Comparison of ENCODE assay signal across 8 cellular contexts in genomic region chr1:117059334-117059677, GRCh38. TPM values are rescaled to one million over a fixed set of nuclear protein-coding genes. Genes with fewer than 3 reads are reported as not detected.
DNase-seq lines count a peak whose midpoint lies in the region; ATAC-seq, FAIRE-seq and TF ChIP-seq lines count a peak whose summit lies in the region.

No MANE protein-coding gene starts in this region.

- ATAC-seq in GM21723 (IDR thresholded peaks at IDR 0.05; ENCODE audit: unreplicated experiment) (peak; percentile 43), HepG2 (peak; percentile 64)

- DNase-seq in GDM1 (lab: John Stamatoyannopoulos, UW) (peak; percentile 72), Kasumi-1 (lab: John Stamatoyannopoulos, UW) (peak; percentile 70), HepG2 (ENCODE audit: low spot score) (peak; percentile 24), EL (no peak)
- peak; percentile 76 for DNase-seq in T-helper 2 cell treated with Interferon-gamma antibody and Interleukin-4, amounts not matched to agents 5 μg/mL and 100 μg/mL, for 36 hours (ENCODE audit: low spot score)
- peak; percentile 49 for DNase-seq in stimulated activated CD8-positive, alpha-beta memory T cell treated with anti-CD3 and anti-CD28 coated beads, Interleukin-4, amount 100 ng/mL, for 24 hours (ENCODE audit: low read depth)

- TF ChIP-seq CTCF in brain (conservative IDR thresholded peaks at IDR 0.05) (no peak), HepG2 (CRISPR knock-in tag; IDR thresholded peaks at IDR 0.05) (no peak)

- CTCF ChIA-PET in HepG2 (lab: Yijun Ruan, JAX; ENCODE audit: low intra/inter-chr PET ratio, low total read pairs), result no interaction called here

- no peaks in the 10 kb centered on the region; a peak in 1 of 5 replicates for H3K27me3 ChIP-seq in HepG2 (ENCODE audit: control insufficient read depth in 1 of 2, insufficient read depth in 2 of 2, low read length in 2 of 2)

- peaks cover 37% of the 10 kb centered on the region for H3K36me3 Mint-ChIP-seq in T-helper 2 cell treated with Interferon-gamma antibody and Interleukin-4, amounts not matched to agents 5 μg/mL and 100 μg/mL, for 36 hours (ENCODE audit: low read depth)
- no peaks in the 10 kb centered on the region for H3K36me3 Mint-ChIP-seq in brain

- BruUV-seq in HepG2 (replicated peaks; lab: Mats Ljungman, UMichigan), result no TSS peak

- H2AFZ ChIP-seq in HepG2 (ENCODE audit: low read length), result peak overlapping the region; percentile 18

- 0 out of 4 replicates have a peak, but pooled peaks of 1 of the 2 experiments have one; percentile 63 for TF ChIP-seq POLR2A in HepG2 (IDR thresholded peaks at IDR 0.05; ENCODE audit: insufficient read depth in 1 of 2, low read depth in 2 of 2, low read length in 2 of 2)

- no peaks in the 10 kb centered on the region for H3K79me2 ChIP-seq in HepG2 (ENCODE audit: insufficient read depth, low read length)

- no peak for FAIRE-seq in HepG2 (lab: Jason Lieb, UNC)

- H4K20me1 ChIP-seq in HepG2 (ENCODE audit: insufficient read depth, low read length), result no peaks in the 10 kb centered on the region

- TF ChIP-seq RAD21 in HepG2 (CRISPR knock-in tag; IDR thresholded peaks at IDR 0.05), result no peak

- TF ChIP-seq EP300 in HepG2 (IDR thresholded peaks at IDR 0.05; ENCODE audit: low read depth in 2 of 2, low read length in 2 of 2) (no peak), HepG2 (CRISPR knock-in tag; IDR thresholded peaks at IDR 0.05; ENCODE audit: borderline replicate concordance) (no peak)

- POLR2A ChIA-PET in HepG2 (lab: Yijun Ruan, JAX), result no interaction called here

- peaks cover 23% of the 10 kb centered on the region for H3K4me1 ChIP-seq in HepG2 (ENCODE audit: insufficient read depth, low read length)

- peak overlapping the region; percentile 84 for H3K4me2 ChIP-seq in HepG2 (ENCODE audit: low read depth, low read length)

- peak overlapping the region; percentile 75 to 90 (median 80) for H3K4me3 ChIP-seq in HepG2 (replicated peaks in 1 of 3; ENCODE audit: insufficient read depth in 1 of 3, low read depth in 2 of 3, low read length in 3 of 3)

- H3K9me3 ChIP-seq in HepG2 (ENCODE audit: low read length), result no peaks in the 10 kb centered on the region

- H3K9me3 Mint-ChIP-seq in T-helper 2 cell treated with Interferon-gamma antibody and Interleukin-4, amounts not matched to agents 5 μg/mL and 100 μg/mL, for 36 hours, result no peaks in the 10 kb centered on the region
- no peaks in the 10 kb centered on the region for H3K9me3 Mint-ChIP-seq in brain

- in situ Hi-C loops in HepG2 (cut with HindIII; ENCODE audit: extremely low pct_ligation_motif_present, low pct_unique_long_range_greater_than_20kb), result loop anchor here (5.0 to 10.0 kb wide), 2 partner anchors 322 to 475 kb away; no protein-coding TSS in a partner anchor

- 0% methylated on average over 9 of the region's 18 CpGs for WGBS in HepG2 (ENCODE audit: low lambda C conversion rate)

- H3K27ac Mint-ChIP-seq in T-helper 2 cell treated with Interferon-gamma antibody and Interleukin-4, amounts not matched to agents 5 μg/mL and 100 μg/mL, for 36 hours, result no peak overlapping the region
- H3K27ac Mint-ChIP-seq in brain, result peak overlapping the region in 3 of 5 experiments; percentile 48 to 79 (median 61)

- peak overlapping the region; percentile 79 for H3K27ac ChIP-seq in HepG2 (ENCODE audit: extremely low read length, insufficient read depth, low read length)

- H3K4me3 Mint-ChIP-seq in T-helper 2 cell treated with Interferon-gamma antibody and Interleukin-4, amounts not matched to agents 5 μg/mL and 100 μg/mL, for 36 hours, result no peak overlapping the region
- H3K4me3 Mint-ChIP-seq in brain, result no peak overlapping the region

- no peaks in the 10 kb centered on the region; a peak in 2 of 5 replicates for H3K36me3 ChIP-seq in HepG2 (replicated peaks in 1 of 2; ENCODE audit: control insufficient read depth in 1 of 2, insufficient read depth in 2 of 2, low read length in 2 of 2)

- no peaks in the 10 kb centered on the region for H3K27me3 Mint-ChIP-seq in T-helper 2 cell treated with Interferon-gamma antibody and Interleukin-4, amounts not matched to agents 5 μg/mL and 100 μg/mL, for 36 hours (ENCODE audit: low read depth)
- no peaks in the 10 kb centered on the region for H3K27me3 Mint-ChIP-seq in brain

- H3K9ac ChIP-seq in HepG2 (ENCODE audit: insufficient read depth, low read depth, low read length), result peak overlapping the region; percentile 71

- H3K4me1 Mint-ChIP-seq in T-helper 2 cell treated with Interferon-gamma antibody and Interleukin-4, amounts not matched to agents 5 μg/mL and 100 μg/mL, for 36 hours (ENCODE audit: low read depth), result peaks cover 53% of the 10 kb centered on the region
- peaks cover 35% of the 10 kb centered on the region for H3K4me1 Mint-ChIP-seq in brain

- intact Hi-C loops in HepG2 (cut with micrococcal nuclease; ENCODE audit: unreplicated experiment), result loop anchor here (10.0 kb wide), 1 partner anchor 245 kb away; no protein-coding TSS in a partner anchor

TF ChIP-seq in HepG2, 621 proteins besides CTCF, POLR2A, EP300 and RAD21 (continues in another document):
- TF ChIP-seq PLSCR1 (CRISPR knock-in tag; IDR thresholded peaks at IDR 0.05; ENCODE audit: borderline replicate concordance) (no peak), DMAP1 (CRISPR knock-in tag; IDR thresholded peaks at IDR 0.05) (peak; percentile 63; the same call in 1 of the 2 replicates), DRAP1 (CRISPR knock-in tag; IDR thresholded peaks at IDR 0.05) (no peak)

RNA-seq across cellular contexts. Expression of gene TTF2, which starts 0.8 kb away (rescaled TPM):
- polyA plus RNA-seq in brain (ENCODE audit: insufficient read depth, low read depth, low replicate concordance), result 8.4 TPM
- total RNA-seq in HepG2 (2016; rRNA removed; fragmentation: Illumina TruSeq; extraction: Trizol), result 48.9 and 58.0 TPM in 2 replicates
- total RNA-seq in HepG2 (2016; cell fraction: cytosol; rRNA removed; fragmentation: Illumina TruSeq; extraction: Trizol; ENCODE audit: low read depth), result 3.5 and 4.8 TPM in 2 replicates
- total RNA-seq in HepG2 (2016; cell fraction: insoluble cytoplasmic fraction; rRNA removed; fragmentation: Illumina TruSeq; extraction: Trizol), result 45.2 and 56.7 TPM in 2 replicates
- total RNA-seq in HepG2 (2016; cell fraction: membrane; rRNA removed; fragmentation: Illumina TruSeq; extraction: Trizol), result 6.4 and 10.0 TPM in 2 replicates
- 60.7 and 62.4 TPM in 2 replicates for total RNA-seq in HepG2 (2016; cell fraction: nucleus; rRNA removed; fragmentation: Illumina TruSeq; extraction: Trizol)
- 12.7 and 12.8 TPM in 2 replicates for polyA plus RNA-seq in HepG2 (2011; rRNA removed)
- 6.0 and 7.1 TPM in 2 replicates for polyA plus RNA-seq in HepG2 (2011; cell fraction: cytosol; rRNA removed)
- 17.3 and 19.0 TPM in 2 replicates for polyA plus RNA-seq in HepG2 (2011; cell fraction: nucleus; rRNA removed)
- 8.6 and 12.6 TPM in 2 replicates for polyA plus RNA-seq in HepG2 (2012)
- polyA plus RNA-seq in HepG2 (2016; cell fraction: cytosol; fragmentation: Illumina TruSeq; extraction: Trizol; ENCODE audit: low read depth), result 1.1 and 1.5 TPM in 2 replicates
- 29.5 and 36.3 TPM in 2 replicates for polyA plus RNA-seq in HepG2 (2016; cell fraction: insoluble cytoplasmic fraction; fragmentation: Illumina TruSeq; extraction: Trizol; ENCODE audit: low read depth)
- 2.6 and 3.9 TPM in 2 replicates for polyA plus RNA-seq in HepG2 (2016; cell fraction: membrane; fragmentation: Illumina TruSeq; extraction: Trizol; ENCODE audit: low read depth)
- polyA plus RNA-seq in HepG2 (2016; cell fraction: nucleus; fragmentation: Illumina TruSeq; extraction: Trizol; ENCODE audit: insufficient read depth, low read depth), result 56.2 and 63.3 TPM in 2 replicates
- polyA minus RNA-seq in HepG2 (2011; rRNA and poly(A)+ RNA removed; ENCODE audit: low replicate concordance), result 10.8 and 35.1 TPM in 2 replicates
- 8.1 and 9.0 TPM in 2 replicates for polyA minus RNA-seq in HepG2 (2011; cell fraction: cytosol; rRNA and poly(A)+ RNA removed)
- polyA minus RNA-seq in HepG2 (2011; cell fraction: nucleus; rRNA and poly(A)+ RNA removed), result 15.7 and 23.4 TPM in 2 replicates

RNA-seq across cellular contexts. Expression of gene CD101, which starts 57.7 kb away (rescaled TPM):
- polyA plus RNA-seq in brain (ENCODE audit: insufficient read depth, low read depth, low replicate concordance) (1.7 TPM), HepG2 (2011; rRNA removed) (0.05 TPM in 1 of 2 replicates, not detected in the other)
- total RNA-seq in HepG2 (2016; rRNA removed; fragmentation: Illumina TruSeq; extraction: Trizol), result 0.09 TPM in 1 of 2 replicates, not detected in the other
- total RNA-seq in HepG2 (2016; cell fraction: cytosol; rRNA removed; fragmentation: Illumina TruSeq; extraction: Trizol; ENCODE audit: low read depth), result not detected in 2 replicates
- total RNA-seq in HepG2 (2016; cell fraction: insoluble cytoplasmic fraction; rRNA removed; fragmentation: Illumina TruSeq; extraction: Trizol), result not detected in 2 replicates
- total RNA-seq in HepG2 (2016; cell fraction: membrane; rRNA removed; fragmentation: Illumina TruSeq; extraction: Trizol), result not detected in 2 replicates
- total RNA-seq in HepG2 (2016; cell fraction: nucleus; rRNA removed; fragmentation: Illumina TruSeq; extraction: Trizol), result 0.19 TPM in 1 of 2 replicates, not detected in the other
- not detected in 2 replicates for polyA plus RNA-seq in HepG2 (2011; cell fraction: cytosol; rRNA removed)
- polyA plus RNA-seq in HepG2 (2011; cell fraction: nucleus; rRNA removed), result 0.03 TPM in 1 of 2 replicates, not detected in the other
- polyA plus RNA-seq in HepG2 (2012), result not detected in 2 replicates
- not detected in 2 replicates for polyA plus RNA-seq in HepG2 (2016; cell fraction: cytosol; fragmentation: Illumina TruSeq; extraction: Trizol; ENCODE audit: low read depth)
- not detected in 2 replicates for polyA plus RNA-seq in HepG2 (2016; cell fraction: insoluble cytoplasmic fraction; fragmentation: Illumina TruSeq; extraction: Trizol; ENCODE audit: low read depth)
- polyA plus RNA-seq in HepG2 (2016; cell fraction: membrane; fragmentation: Illumina TruSeq; extraction: Trizol; ENCODE audit: low read depth), result 0.06 TPM in 1 of 2 replicates, not detected in the other
- polyA plus RNA-seq in HepG2 (2016; cell fraction: nucleus; fragmentation: Illumina TruSeq; extraction: Trizol; ENCODE audit: insufficient read depth, low read depth), result 0.28 and 0.67 TPM in 2 replicates
- polyA minus RNA-seq in HepG2 (2011; rRNA and poly(A)+ RNA removed; ENCODE audit: low replicate concordance), result 2.0 TPM in 1 of 2 replicates, not detected in the other
- polyA minus RNA-seq in HepG2 (2011; cell fraction: cytosol; rRNA and poly(A)+ RNA removed), result not detected in 2 replicates
- 0.25 TPM in 1 of 2 replicates, not detected in the other for polyA minus RNA-seq in HepG2 (2011; cell fraction: nucleus; rRNA and poly(A)+ RNA removed)
